In the genomic region with DNA sequence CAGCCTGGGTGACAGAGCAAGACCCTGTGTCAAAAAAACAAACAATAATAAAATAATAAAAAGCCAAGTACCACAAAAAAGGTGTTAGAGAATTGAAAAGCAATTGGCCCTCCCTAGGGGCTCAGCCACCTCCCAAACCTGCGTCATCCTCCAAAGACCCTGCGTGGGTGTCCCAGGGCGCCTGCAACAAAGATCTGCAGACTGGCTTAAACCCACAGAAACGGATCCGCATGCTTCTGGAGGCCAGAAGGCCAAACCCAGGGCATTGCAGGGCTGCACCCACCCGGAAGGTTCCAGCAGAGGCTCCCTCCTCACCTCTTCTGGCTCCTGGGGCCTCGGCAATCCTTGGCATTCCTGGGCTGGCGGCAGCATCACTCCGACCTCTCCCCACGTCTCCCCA, we compare ENCODE assay signal across 1 cellular context.
TF ChIP-seq lines count a peak whose summit lies in the region.

No MANE protein-coding gene starts in this region.

TF ChIP-seq in liver, 16 proteins besides CTCF, POLR2A, EP300 and RAD21 (continued from another document):
- TF ChIP-seq, protein P1, sequence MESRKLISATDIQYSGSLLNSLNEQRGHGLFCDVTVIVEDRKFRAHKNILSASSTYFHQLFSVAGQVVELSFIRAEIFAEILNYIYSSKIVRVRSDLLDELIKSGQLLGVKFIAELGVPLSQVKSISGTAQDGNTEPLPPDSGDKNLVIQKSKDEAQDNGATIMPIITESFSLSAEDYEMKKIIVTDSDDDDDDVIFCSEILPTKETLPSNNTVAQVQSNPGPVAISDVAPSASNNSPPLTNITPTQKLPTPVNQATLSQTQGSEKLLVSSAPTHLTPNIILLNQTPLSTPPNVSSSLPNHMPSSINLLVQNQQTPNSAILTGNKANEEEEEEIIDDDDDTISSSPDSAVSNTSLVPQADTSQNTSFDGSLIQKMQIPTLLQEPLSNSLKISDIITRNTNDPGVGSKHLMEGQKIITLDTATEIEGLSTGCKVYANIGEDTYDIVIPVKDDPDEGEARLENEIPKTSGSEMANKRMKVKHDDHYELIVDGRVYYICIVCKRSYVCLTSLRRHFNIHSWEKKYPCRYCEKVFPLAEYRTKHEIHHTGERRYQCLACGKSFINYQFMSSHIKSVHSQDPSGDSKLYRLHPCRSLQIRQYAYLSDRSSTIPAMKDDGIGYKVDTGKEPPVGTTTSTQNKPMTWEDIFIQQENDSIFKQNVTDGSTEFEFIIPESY (IDR thresholded peaks at IDR 0.05), result no peak
